In the genomic region with DNA sequence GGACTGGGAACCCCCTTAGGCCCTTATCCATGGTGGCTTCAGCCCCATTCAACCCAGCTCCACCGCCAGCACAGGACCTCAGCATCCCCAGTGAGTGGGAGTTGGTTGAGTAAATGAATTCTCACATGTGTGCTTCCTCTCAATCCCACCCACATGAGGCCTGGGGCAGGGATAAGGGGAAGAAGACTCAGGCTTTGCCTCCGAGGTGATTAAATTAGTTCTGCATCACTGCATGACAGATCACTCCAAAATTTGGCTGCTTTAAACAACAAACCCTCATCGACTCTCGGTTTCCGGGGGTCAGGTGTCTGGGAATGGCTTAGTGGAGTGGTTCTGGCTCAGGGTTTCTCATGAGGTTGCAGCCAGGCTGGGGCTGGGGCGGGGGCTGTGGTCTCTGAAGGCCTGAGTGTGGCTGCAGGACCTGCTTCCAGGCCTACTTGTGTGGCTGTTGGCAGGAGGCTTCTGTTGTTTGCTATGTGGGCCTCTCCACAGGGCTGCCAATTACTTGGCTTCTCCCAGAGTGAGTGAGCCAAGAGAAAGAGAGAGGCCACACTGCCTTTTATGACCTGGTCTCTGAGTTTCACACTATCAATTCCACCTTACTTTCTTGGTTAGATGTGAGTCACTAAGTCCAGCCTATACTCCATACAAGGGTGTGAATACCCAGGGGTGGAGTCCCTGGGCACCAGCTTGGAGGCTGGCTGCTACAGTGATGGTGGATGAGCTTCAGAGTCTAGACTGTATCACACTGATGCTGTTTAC, we compare ENCODE assay signal across 12 cellular contexts. TPM values are rescaled to one million over a fixed set of nuclear protein-coding genes. Genes with fewer than 3 reads are reported as not detected.
DNase-seq lines count a peak whose midpoint lies in the region; ATAC-seq and TF ChIP-seq lines count a peak whose summit lies in the region.
"Had no signal": no experiment of that assay in that cellular context is flagged by ENCODE, and none has a peak within 500 bp of the region (broad histone marks: within the 10 kb centered on the region; RNA-seq: fewer than 3 reads in every experiment).

No MANE protein-coding gene starts in this region.

- no peak for DNase-seq in activated naive CD4-positive, alpha-beta T cell treated with anti-CD3 and anti-CD28 coated beads, Interleukin-2, amount 50 U/mL, for 72 hours (ENCODE audit: low spot score in 2 of 2)
- DNase-seq in activated naive CD4-positive, alpha-beta T cell (lab: John Stamatoyannopoulos, UW), result no peak
- DNase-seq in Peyer's patch, result peak in 2 of 3 donors; percentile 65 to 72
- peak in 1 of 2 donors; percentile 55 for DNase-seq in left lung
- peak; percentile 66 to 75 for DNase-seq in thyroid gland
- no peak for DNase-seq in dermis blood vessel endothelial cell
- DNase-seq in NCI-H1930 (lab: John Stamatoyannopoulos, UW), result no peak
- DNase-seq in progenitor cell of endocrine pancreas (ENCODE audit: low spot score, unreplicated experiment), result no peak
- DNase-seq: CD4-positive, CD25-positive, alpha-beta regulatory T cell; SHP77 had no signal

- WGBS in thyroid gland, 2 donors, result 42 to 51% methylated on average over 6 of the region's 6 CpGs

- peaks cover 6% of the 10 kb centered on the region for H3K27me3 Mint-ChIP-seq in progenitor cell of endocrine pancreas

- no peaks in the 10 kb centered on the region for H3K9me3 ChIP-seq in Peyer's patch
- H3K9me3 ChIP-seq in left lung, result no peaks in the 10 kb centered on the region
- no peaks in the 10 kb centered on the region for H3K9me3 ChIP-seq in thyroid gland

- H3K27ac ChIP-seq in Peyer's patch, result peak overlapping the region in 3 of 4 donors; percentile 61 to 88 (median 83)
- no peak overlapping the region for H3K27ac ChIP-seq in left lung
- no peak overlapping the region for H3K27ac ChIP-seq in thyroid gland

- no peak overlapping the region for H3K27ac Mint-ChIP-seq in activated naive CD4-positive, alpha-beta T cell treated with anti-CD3 and anti-CD28 coated beads, Interleukin-2, amount 50 U/mL, for 72 hours
- no peak overlapping the region for H3K27ac Mint-ChIP-seq in progenitor cell of endocrine pancreas

- H3K36me3 ChIP-seq in Peyer's patch (peaks cover 0 to 9% (median 0%) of the 10 kb centered on the region in 3 donors), left lung (no peaks in the 10 kb centered on the region), thyroid gland (no peaks in the 10 kb centered on the region)

- TF ChIP-seq POLR2A in Peyer's patch (IDR thresholded peaks at IDR 0.05) (peak; percentile 9 to 37), thyroid gland (IDR thresholded peaks at IDR 0.05) (no peak)

- H3K9me3 Mint-ChIP-seq in activated naive CD4-positive, alpha-beta T cell treated with anti-CD3 and anti-CD28 coated beads, Interleukin-2, amount 50 U/mL, for 72 hours, result no peaks in the 10 kb centered on the region
- H3K9me3 Mint-ChIP-seq in progenitor cell of endocrine pancreas (ENCODE audit: low read depth), result no peaks in the 10 kb centered on the region
- H3K9me3 Mint-ChIP-seq: CD4-positive, CD25-positive, alpha-beta regulatory T cell had no signal

- H3K4me3 Mint-ChIP-seq in progenitor cell of endocrine pancreas (ENCODE audit: low read depth), result no peak overlapping the region
- H3K4me3 Mint-ChIP-seq: CD4-positive, CD25-positive, alpha-beta regulatory T cell had no signal

- peaks cover 2% of the 10 kb centered on the region for H3K4me1 Mint-ChIP-seq in progenitor cell of endocrine pancreas (ENCODE audit: low read depth)
- H3K4me1 Mint-ChIP-seq: CD4-positive, CD25-positive, alpha-beta regulatory T cell had no signal

- peaks cover 0 to 30% (median 4%) of the 10 kb centered on the region in 4 donors for H3K4me1 ChIP-seq in Peyer's patch
- no peaks in the 10 kb centered on the region for H3K4me1 ChIP-seq in left lung
- peaks cover 7 to 13% of the 10 kb centered on the region in 2 donors for H3K4me1 ChIP-seq in thyroid gland

- no peaks in the 10 kb centered on the region for H3K36me3 Mint-ChIP-seq in activated naive CD4-positive, alpha-beta T cell treated with anti-CD3 and anti-CD28 coated beads, Interleukin-2, amount 50 U/mL, for 72 hours
- H3K36me3 Mint-ChIP-seq in progenitor cell of endocrine pancreas (ENCODE audit: insufficient read depth), result no peaks in the 10 kb centered on the region
- H3K36me3 Mint-ChIP-seq: CD4-positive, CD25-positive, alpha-beta regulatory T cell had no signal

- H3K27me3 ChIP-seq in Peyer's patch, result no peaks in the 10 kb centered on the region
- H3K27me3 ChIP-seq in left lung, result no peaks in the 10 kb centered on the region
- H3K27me3 ChIP-seq in thyroid gland, result no peaks in the 10 kb centered on the region

- intact Hi-C loops in left lung (cut with DNase I) (no loop called here), thyroid gland (cut with DNase I) (no loop called here)

- no peak overlapping the region for H3K4me3 ChIP-seq in Peyer's patch
- H3K4me3 ChIP-seq in left lung, result no peak overlapping the region
- no peak overlapping the region for H3K4me3 ChIP-seq in thyroid gland (replicated peaks in 1 of 3)
- H3K4me3 ChIP-seq: skin epidermis had no signal

- no peak for TF ChIP-seq CTCF in Peyer's patch (IDR thresholded peaks at IDR 0.05)
- no peak for TF ChIP-seq CTCF in left lung (IDR thresholded peaks at IDR 0.05)
- TF ChIP-seq CTCF in thyroid gland (IDR thresholded peaks at IDR 0.05), result no peak
- TF ChIP-seq CTCF in progenitor cell of endocrine pancreas (IDR thresholded peaks at IDR 0.05; ENCODE audit: unreplicated experiment), result no peak

- peak; percentile 92 to 95 for ATAC-seq in activated naive CD4-positive, alpha-beta T cell treated with anti-CD3 and anti-CD28 coated beads, Interleukin-2, amount 50 U/mL, for 72 hours
- peak; percentile 93 for ATAC-seq in left lung

RNA-seq across cellular contexts. Expression of a gene that starts 15.9 kb away (rescaled TPM):
- total RNA-seq in activated naive CD4-positive, alpha-beta T cell treated with anti-CD3 and anti-CD28 coated beads, Interleukin-2, amount 50 U/mL, for 72 hours, result not detected
- total RNA-seq in Peyer's patch (100 to 1,000 TPM in 3 of 4 donors, 10 to 100 TPM in 1; 30.5 to 598 (median 448) TPM), left lung (not detected), thyroid gland (1 to 10 TPM in 1 of 4 donors, not detected in 3; 1.0 TPM), dermis blood vessel endothelial cell (not detected in 2 replicates), progenitor cell of endocrine pancreas (not detected in 2 replicates)
- total RNA-seq: CD4-positive, CD25-positive, alpha-beta regulatory T cell; dermis microvascular lymphatic vessel endothelial cell had no signal

RNA-seq across cellular contexts. Expression of a gene that starts 35.1 kb away (rescaled TPM):
- 1 to 10 TPM; 1.1 to 3.9 TPM for total RNA-seq in activated naive CD4-positive, alpha-beta T cell treated with anti-CD3 and anti-CD28 coated beads, Interleukin-2, amount 50 U/mL, for 72 hours
- total RNA-seq in Peyer's patch, result 1 to 10 TPM; 2.4 to 7.7 (median 4.5) TPM
- total RNA-seq in left lung, result 10 to 100 TPM in 1 of 2 donors, 1 to 10 TPM in 1; 8.1 to 14.9 TPM
- total RNA-seq in thyroid gland, result 10 to 100 TPM in 3 of 4 donors, 1 to 10 TPM in 1; 9.9 to 20.7 (median 16.3) TPM
- total RNA-seq in dermis blood vessel endothelial cell, result 0.68 and 2.1 TPM in 2 replicates
- total RNA-seq in progenitor cell of endocrine pancreas, result 1.2 and 1.4 TPM in 2 replicates

Comparison
In these comparisons a context has a peak if more than half of its experiments do, and no peak if none do; other contexts are left out.
1. DNase-seq: peak in Peyer's patch (2 of 3) and thyroid gland (2 of 2); none in activated naive CD4-positive, alpha-beta T cell treated with anti-CD3 and anti-CD28 coated beads, Interleukin-2, amount 50 U/mL, for 72 hours (0 of 2), activated naive CD4-positive, alpha-beta T cell (0 of 4), dermis blood vessel endothelial cell (single experiment), NCI-H1930 (0 of 2) and progenitor cell of endocrine pancreas (single experiment).
2. H3K27ac ChIP-seq: peak in Peyer's patch (3 of 4); none in left lung (0 of 2) and thyroid gland (0 of 3).
3. POLR2A ChIP-seq: peak in Peyer's patch (2 of 2); none in thyroid gland (0 of 2).
4. RNA of a gene that starts 15.9 kb away (total RNA-seq): 30.5 to 598 TPM in Peyer's patch; not detected in progenitor cell of endocrine pancreas, not detected in activated naive CD4-positive, alpha-beta T cell treated with anti-CD3 and anti-CD28 coated beads, Interleukin-2, amount 50 U/mL, for 72 hours, not detected in left lung, 1.0 TPM in thyroid gland and not detected in dermis blood vessel endothelial cell; every median in the first group is over 10 times any median in the second.